ENCODE assay signal across 27 cellular contexts in the genomic region with DNA sequence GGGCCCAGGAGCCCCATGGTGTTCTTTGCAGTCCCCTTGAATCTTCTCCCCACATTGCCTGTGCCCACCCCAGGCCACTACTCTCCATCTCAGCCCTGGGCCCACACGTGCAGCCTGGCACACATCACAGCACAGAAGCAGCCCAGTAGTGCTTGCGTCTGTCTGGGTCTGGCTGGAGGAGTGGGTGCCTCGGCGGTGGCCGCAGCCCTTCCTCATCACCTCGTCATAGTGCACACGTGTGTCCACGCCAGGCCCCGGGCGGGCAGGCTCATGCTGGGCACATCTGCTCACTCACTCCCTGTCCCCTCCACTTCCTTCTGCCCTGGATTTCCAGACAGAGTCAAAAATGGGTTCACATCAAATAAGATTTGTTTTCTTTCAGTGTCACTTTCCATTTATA. TPM values are rescaled to one million over a fixed set of nuclear protein-coding genes. Genes with fewer than 3 reads are reported as not detected.
"Had no signal": no experiment of that assay in that cellular context is flagged by ENCODE, and none has a peak within 500 bp of the region (broad histone marks: within the 10 kb centered on the region; RNA-seq: fewer than 3 reads in every experiment).

No MANE protein-coding gene starts in this region.

- H3K27ac Mint-ChIP-seq: activated T-cell treated with anti-CD3 and anti-CD28 coated beads, Interleukin-2, amount 50 U/mL, for 24 hours; activated T-helper 2 cell treated with anti-CD3 and anti-CD28 coated beads, Interferon-gamma antibody, Interleukin-2, Interleukin-4, amounts not matched to agents 10 μg/mL and 5 μg/mL and 100 μg/mL, durations not matched to agents 14 hours and 24 hours and 36 hours; memory B cell had no signal

- H3K27me3 ChIP-seq: brain microvascular endothelial cell, colonic mucosa, esophagus muscularis mucosa, testis, upper lobe of right lung had no signal

- H3K27ac ChIP-seq: brain microvascular endothelial cell, colonic mucosa, esophagus muscularis mucosa, testis, upper lobe of right lung, WERI-Rb-1 had no signal

- DNase-seq: activated CD4-positive, alpha-beta T cell treated with anti-CD3 and anti-CD28 coated beads, Interleukin-2, amount 50 U/mL, for 1 hour; activated CD4-positive, CD25-positive, alpha-beta regulatory T cell treated with anti-CD3 and anti-CD28 coated beads, Interleukin-2, amount 50 U/mL, for 72 hours; activated CD8-positive, alpha-beta memory T cell treated with anti-CD3 and anti-CD28 coated beads for 24 hours; activated CD8-positive, alpha-beta memory T cell treated with anti-CD3 and anti-CD28 coated beads, Interleukin-2, amount 50 U/mL, for 4 hours; activated naive CD4-positive, alpha-beta T cell; activated T-cell treated with anti-CD3 and anti-CD28 coated beads, Interleukin-2, amount 50 U/mL, for 24 hours; brain microvascular endothelial cell; central memory CD4-positive, alpha-beta T cell; colonic mucosa; glutamatergic neuron; hypothalamus; occipital lobe; posterior cingulate gyrus; small intestine; stimulated activated CD4-positive, alpha-beta T cell treated with anti-CD3 and anti-CD28 coated beads, Interleukin-15, amount 100 ng/mL, for 24 hours; stimulated activated naive CD4-positive, alpha-beta T cell; testis; upper lobe of right lung; WERI-Rb-1 had no signal

- ATAC-seq: sciatic nerve, SK-N-SH treated with all-trans-retinoic acid at 6 μM for 48 hours, upper lobe of right lung had no signal

- H3K36me3 ChIP-seq: brain microvascular endothelial cell, colonic mucosa, esophagus muscularis mucosa, upper lobe of right lung, WERI-Rb-1 had no signal

- H3K9me3 ChIP-seq: colonic mucosa, esophagus muscularis mucosa, testis, upper lobe of right lung had no signal

- H3K4me3 ChIP-seq: colonic mucosa, esophagus muscularis mucosa, testis, upper lobe of right lung had no signal

- H3K4me3 Mint-ChIP-seq: activated T-cell treated with anti-CD3 and anti-CD28 coated beads, Interleukin-2, amount 50 U/mL, for 24 hours; memory B cell had no signal

- H3K4me1 Mint-ChIP-seq: memory B cell had no signal

- H3K9me3 Mint-ChIP-seq: activated T-cell treated with anti-CD3 and anti-CD28 coated beads, Interleukin-2, amount 50 U/mL, for 24 hours; activated T-helper 2 cell treated with anti-CD3 and anti-CD28 coated beads, Interferon-gamma antibody, Interleukin-2, Interleukin-4, amounts not matched to agents 10 μg/mL and 5 μg/mL and 100 μg/mL, durations not matched to agents 14 hours and 24 hours and 36 hours had no signal

- H3K36me3 Mint-ChIP-seq: memory B cell had no signal

RNA-seq across cellular contexts. Expression of gene FGF1, which starts 33.3 kb away (rescaled TPM):
- total RNA-seq: activated T-helper 2 cell treated with anti-CD3 and anti-CD28 coated beads, Interferon-gamma antibody, Interleukin-2, Interleukin-4, amounts not matched to agents 10 μg/mL and 5 μg/mL and 100 μg/mL, durations not matched to agents 14 hours and 24 hours and 36 hours; mononuclear cell; T-helper 2 cell treated with Interferon-gamma antibody and Interleukin-4, amounts not matched to agents 100 ng/mL and 5 ng/mL, for 36 hours had no signal
- polyA plus RNA-seq: neural cell had no signal
